In genomic region chr17:58391302-58391984, GRCh38 we compare ENCODE assay signal across 9 cellular contexts. TPM values are rescaled to one million over a fixed set of nuclear protein-coding genes. Genes with fewer than 3 reads are reported as not detected.
DNase-seq lines count a peak whose midpoint lies in the region; ATAC-seq and TF ChIP-seq lines count a peak whose summit lies in the region.
"Had no signal": no experiment of that assay in that cellular context is flagged by ENCODE, and none has a peak within 500 bp of the region (broad histone marks: within the 10 kb centered on the region; RNA-seq: fewer than 3 reads in every experiment).

No MANE protein-coding gene starts in this region.

- H3K4me1 Mint-ChIP-seq in chondrocyte (ENCODE audit: low read depth) = no peaks in the 10 kb centered on the region

- H3K9me3 ChIP-seq in prostate gland (no peaks in the 10 kb centered on the region), MM.1S (replicated peaks; ENCODE audit: insufficient read depth, low read length) (no peaks in the 10 kb centered on the region)

- H3K4me3 Mint-ChIP-seq in chondrocyte (ENCODE audit: unreplicated experiment) = no peak overlapping the region

- WGBS in prostate gland = 19% methylated on average over 10 of the region's 10 CpGs

- no peaks in the 10 kb centered on the region for H3K79me2 ChIP-seq in MM.1S (ENCODE audit: low read length)

- no peak overlapping the region for H2AFZ ChIP-seq in MM.1S (ENCODE audit: low read length)

- DNase-seq in HT1080 (ENCODE audit: low read depth) (peak; percentile 68), NCI-H460 (ENCODE audit: extremely low read depth, low read depth) (peak; percentile 14), choroid plexus epithelial cell (ENCODE audit: low read depth) (peak; percentile 57), prostate gland (ENCODE audit: low spot score) (peak; percentile 99), T-helper 1 cell (no peak), MM.1S (no peak), chondrocyte (ENCODE audit: low spot score) (no peak)
- DNase-seq: activated CD8-positive, alpha-beta memory T cell treated with anti-CD3 and anti-CD28 coated beads, Interleukin-2, amount 50 U/mL, for 48 hours had no signal

- no peaks in the 10 kb centered on the region for H3K9me3 Mint-ChIP-seq in chondrocyte (ENCODE audit: low read depth)

- no peak overlapping the region for H3K27ac Mint-ChIP-seq in chondrocyte (ENCODE audit: unreplicated experiment)

- H3K4me3 ChIP-seq in choroid plexus epithelial cell (ENCODE audit: low read depth, low read length) = no peak overlapping the region
- no peak overlapping the region for H3K4me3 ChIP-seq in prostate gland
- H3K4me3 ChIP-seq in MM.1S (ENCODE audit: low read length) = no peak overlapping the region

- no peak for TF ChIP-seq POLR2A in prostate gland (IDR thresholded peaks at IDR 0.05)

- no peak overlapping the region for H3K9ac ChIP-seq in MM.1S (ENCODE audit: low read length)

- no peak for TF ChIP-seq CTCF in choroid plexus epithelial cell (conservative IDR thresholded peaks at IDR 0.05; ENCODE audit: low read depth, low read length)
- TF ChIP-seq CTCF in prostate gland (IDR thresholded peaks at IDR 0.05) = no peak
- no peak for TF ChIP-seq CTCF in MM.1S (IDR thresholded peaks at IDR 0.05; ENCODE audit: low read length)
- TF ChIP-seq CTCF in chondrocyte (IDR thresholded peaks at IDR 0.05) = no peak

- no peaks in the 10 kb centered on the region for H3K9me2 ChIP-seq in MM.1S (replicated peaks; ENCODE audit: insufficient read depth, low read length)

- H3K36me3 ChIP-seq in prostate gland (no peaks in the 10 kb centered on the region), MM.1S (replicated peaks; ENCODE audit: insufficient read depth, low read length) (no peaks in the 10 kb centered on the region)

- intact Hi-C loops in prostate gland (cut with DNase I) = no loop called here

- H3K36me3 Mint-ChIP-seq in chondrocyte (ENCODE audit: low read depth) = no peaks in the 10 kb centered on the region

- H3K27ac ChIP-seq in prostate gland (peak overlapping the region; percentile 38 to 60), MM.1S (ENCODE audit: low read length) (no peak overlapping the region)

- H3F3A ChIP-seq in MM.1S (ENCODE audit: insufficient read depth, low read length) = no peaks in the 10 kb centered on the region

- ATAC-seq in GM18511 (IDR thresholded peaks at IDR 0.05; ENCODE audit: unreplicated experiment) = no peak

- H3K27me3 ChIP-seq in prostate gland (replicated peaks; ENCODE audit: insufficient read depth) = no peaks in the 10 kb centered on the region
- no peaks in the 10 kb centered on the region for H3K27me3 ChIP-seq in MM.1S (replicated peaks; ENCODE audit: insufficient read depth, low read length)

- H3K4me1 ChIP-seq in prostate gland (replicated peaks) = peaks cover 24% of the 10 kb centered on the region
- H3K4me1 ChIP-seq in MM.1S (ENCODE audit: low read length) = peaks cover 10% of the 10 kb centered on the region; the same call in 1 of the 2 replicates

- H4K20me1 ChIP-seq in MM.1S (ENCODE audit: insufficient read depth, low read length) = no peaks in the 10 kb centered on the region

- no peak overlapping the region for H3K4me2 ChIP-seq in MM.1S (ENCODE audit: low read depth, low read length)

- peaks cover 33% of the 10 kb centered on the region for H3K27me3 Mint-ChIP-seq in chondrocyte (ENCODE audit: low read depth)

RNA-seq across cellular contexts. Expression of gene RNF43, which starts 25.9 kb away (rescaled TPM):
- 0.14 TPM in 1 of 2 replicates, not detected in the other for total RNA-seq in HT1080 (2014; rRNA removed; shearing (Covaris generic))
- polyA plus RNA-seq in HT1080 (2015; cell fraction: cytosol; rRNA removed) = 0.09 and 0.66 TPM in 2 replicates
- 0.39 and 0.41 TPM in 2 replicates for polyA plus RNA-seq in HT1080 (2015; cell fraction: nucleus; rRNA removed)
- not detected in 2 replicates for total RNA-seq in NCI-H460 (2014; rRNA removed; shearing (Covaris generic))
- not detected in 2 replicates for polyA plus RNA-seq in NCI-H460 (2014; cell fraction: nucleus; rRNA removed)
- total RNA-seq in prostate gland = 10 to 100 TPM; 29.3 to 31.9 TPM
- total RNA-seq in chondrocyte = 0.10 to 0.46 TPM (median 0.15 TPM) in 3 replicates

RNA-seq across cellular contexts. Expression of gene SUPT4H1, which starts 39.4 kb away (rescaled TPM):
- total RNA-seq in HT1080 (2014; rRNA removed; shearing (Covaris generic)) = 157 and 168 TPM in 2 replicates
- polyA plus RNA-seq in HT1080 (2015; cell fraction: cytosol; rRNA removed) = 111 and 127 TPM in 2 replicates
- polyA plus RNA-seq in HT1080 (2015; cell fraction: nucleus; rRNA removed) = 62.2 and 69.3 TPM in 2 replicates
- total RNA-seq in NCI-H460 (2014; rRNA removed; shearing (Covaris generic)) = 61.6 and 70.3 TPM in 2 replicates
- polyA plus RNA-seq in NCI-H460 (2014; cell fraction: nucleus; rRNA removed) = 73.1 and 108 TPM in 2 replicates
- total RNA-seq in prostate gland = 10 to 100 TPM; 44.8 to 70.0 TPM
- total RNA-seq in chondrocyte = 57.4 to 71.8 TPM (median 62.9 TPM) in 3 replicates

Comparison
In these comparisons a context has a peak if more than half of its experiments do, and no peak if none do; other contexts are left out.
1. DNase-seq: peak in HT1080 (single experiment), NCI-H460 (single experiment), choroid plexus epithelial cell (single experiment) and prostate gland (single experiment); none in T-helper 1 cell (0 of 5), MM.1S (single experiment) and chondrocyte (single experiment).
2. RNA of gene RNF43, which starts 25.9 kb away (total RNA-seq): 29.3 to 31.9 TPM in prostate gland; 0.14 TPM in HT1080, 0.10 to 0.46 TPM in chondrocyte and not detected in NCI-H460; every median in the first group is over 10 times any median in the second.